ENCODE assay signal across 15 cellular contexts in the genomic region with DNA sequence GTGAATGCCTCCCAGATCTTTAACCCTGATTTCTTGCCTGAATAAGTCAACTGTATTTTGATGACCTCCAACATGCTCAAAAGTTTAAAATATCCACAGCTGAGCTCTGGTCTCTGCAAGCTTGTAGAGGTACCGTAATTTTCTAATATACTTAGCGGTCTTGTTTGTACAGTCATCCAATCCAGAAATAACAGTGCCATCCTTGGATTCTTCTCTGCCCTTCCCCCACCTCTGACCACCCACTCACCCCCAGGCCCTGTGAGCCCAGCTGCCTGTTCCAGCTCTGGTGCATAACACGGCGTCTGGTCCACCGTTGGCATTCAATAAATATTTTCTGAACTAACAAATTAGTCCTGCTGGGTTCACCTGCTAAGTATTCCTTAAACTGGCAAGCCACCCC.
DNase-seq lines count a peak whose midpoint lies in the region; ATAC-seq and TF ChIP-seq lines count a peak whose summit lies in the region.
"Had no signal": no experiment of that assay in that cellular context is flagged by ENCODE, and none has a peak within 500 bp of the region (broad histone marks: within the 10 kb centered on the region; RNA-seq: fewer than 3 reads in every experiment).

No MANE protein-coding gene starts in this region.

- no peak for DNase-seq in SK-N-SH
- no peak for DNase-seq in mesendoderm
- DNase-seq in osteocyte (ENCODE audit: extremely low spot score, unreplicated experiment) = no peak
- DNase-seq in sigmoid colon = no peak
- DNase-seq in type B pancreatic cell (ENCODE audit: extremely low spot score, unreplicated experiment) = no peak
- no peak for DNase-seq in aorta
- DNase-seq: 8988T; Caco-2; CD4-positive, alpha-beta T cell; GM23248 had no signal

- H3K27ac ChIP-seq in SK-N-SH (ENCODE audit: low read depth in 2 of 2, low read length in 1 of 2) (peak overlapping the region in 1 of 2 experiments; percentile 86; a peak in 1 of 4 replicates), mesendoderm (ENCODE audit: low read depth, low read length) (no peak overlapping the region), sigmoid colon (no peak overlapping the region), aorta (ENCODE audit: low read depth in 1 of 2, low read length in 2 of 2) (no peak overlapping the region)
- H3K27ac ChIP-seq: C4-2B, GM23248, HL-60 had no signal

- H3K27me3 Mint-ChIP-seq in osteocyte (ENCODE audit: unreplicated experiment) (no peaks in the 10 kb centered on the region), type B pancreatic cell (peaks cover 5% of the 10 kb centered on the region)
- H3K27me3 Mint-ChIP-seq: B cell; CD4-positive, alpha-beta T cell had no signal

- peaks cover 0 to 39% of the 10 kb centered on the region in 2 experiments; a peak in 1 of 4 replicates for H3K4me1 ChIP-seq in SK-N-SH (ENCODE audit: control insufficient read depth in 1 of 2, insufficient read depth in 2 of 2, low read depth in 1 of 2, low read length in 1 of 2)
- peaks cover 33% of the 10 kb centered on the region for H3K4me1 ChIP-seq in mesendoderm (ENCODE audit: control insufficient read depth, low read depth, low read length)
- no peaks in the 10 kb centered on the region for H3K4me1 ChIP-seq in sigmoid colon
- no peaks in the 10 kb centered on the region for H3K4me1 ChIP-seq in aorta (ENCODE audit: control insufficient read depth in 1 of 2, insufficient read depth in 2 of 2, low read length in 2 of 2)
- H3K4me1 ChIP-seq: Caco-2, HAP-1 had no signal

- H4K5ac ChIP-seq in mesendoderm (ENCODE audit: low read length) = no peak overlapping the region

- no peak overlapping the region for H3K4ac ChIP-seq in mesendoderm (ENCODE audit: low read depth, low read length)

- no peak overlapping the region for H2BK15ac ChIP-seq in mesendoderm (replicated peaks; ENCODE audit: low read depth)

- H3K56ac ChIP-seq in mesendoderm (ENCODE audit: low read length) = peak overlapping the region; percentile 43

- no peak overlapping the region for H3K18ac ChIP-seq in mesendoderm (ENCODE audit: low read length)

- H3K79me2 ChIP-seq in SK-N-SH (ENCODE audit: insufficient read depth) (no peaks in the 10 kb centered on the region), mesendoderm (ENCODE audit: control insufficient read depth, insufficient read depth, low read length) (no peaks in the 10 kb centered on the region)

- no peaks in the 10 kb centered on the region for H3K9me3 ChIP-seq in SK-N-SH
- no peaks in the 10 kb centered on the region for H3K9me3 ChIP-seq in sigmoid colon
- H3K9me3 ChIP-seq in aorta (ENCODE audit: control insufficient read depth, low read length) = no peaks in the 10 kb centered on the region
- H3K9me3 ChIP-seq: Caco-2, HAP-1 had no signal

- H3K36me3 Mint-ChIP-seq in osteocyte (ENCODE audit: unreplicated experiment) = no peaks in the 10 kb centered on the region
- peaks cover 4% of the 10 kb centered on the region for H3K36me3 Mint-ChIP-seq in type B pancreatic cell

- H3K4me3 Mint-ChIP-seq in osteocyte (ENCODE audit: unreplicated experiment) = no peak overlapping the region
- H3K4me3 Mint-ChIP-seq in type B pancreatic cell = no peak overlapping the region
- H3K4me3 Mint-ChIP-seq: B cell; CD4-positive, alpha-beta T cell had no signal

- H3K27me3 ChIP-seq in SK-N-SH (ENCODE audit: insufficient read depth) (no peaks in the 10 kb centered on the region), mesendoderm (ENCODE audit: insufficient read depth, low read length, poor library complexity) (no peaks in the 10 kb centered on the region), sigmoid colon (no peaks in the 10 kb centered on the region), aorta (ENCODE audit: control insufficient read depth in 1 of 2, insufficient read depth in 2 of 2, low read length in 1 of 2) (no peaks in the 10 kb centered on the region)

- TF ChIP-seq CTCF in SK-N-SH (IDR thresholded peaks at IDR 0.05) = no peak
- TF ChIP-seq CTCF in osteocyte (IDR thresholded peaks at IDR 0.05) = no peak
- no peak for TF ChIP-seq CTCF in sigmoid colon (IDR thresholded peaks at IDR 0.05)
- no peak for TF ChIP-seq CTCF in type B pancreatic cell (conservative IDR thresholded peaks at IDR 0.05)

- no peak for TF ChIP-seq POLR2A in sigmoid colon (IDR thresholded peaks at IDR 0.05)

- intact Hi-C loops in sigmoid colon (cut with DNase I) = no loop called here
- intact Hi-C loops in aorta (cut with DNase I) = no loop called here

- peak overlapping the region; percentile 37 for H2AK5ac ChIP-seq in mesendoderm (ENCODE audit: low read length)

- H3K9me3 Mint-ChIP-seq in osteocyte (ENCODE audit: unreplicated experiment) = no peaks in the 10 kb centered on the region
- no peaks in the 10 kb centered on the region for H3K9me3 Mint-ChIP-seq in type B pancreatic cell
- H3K9me3 Mint-ChIP-seq: CD4-positive, alpha-beta T cell had no signal

- no peak overlapping the region for H3K23ac ChIP-seq in mesendoderm (ENCODE audit: low read length)

- H3K4me1 Mint-ChIP-seq in osteocyte (ENCODE audit: unreplicated experiment) (peaks cover 13% of the 10 kb centered on the region), type B pancreatic cell (ENCODE audit: unreplicated experiment) (peaks cover 37% of the 10 kb centered on the region)

- no peak overlapping the region for H3K4me2 ChIP-seq in SK-N-SH
- H3K4me2 ChIP-seq in mesendoderm (ENCODE audit: low read length) = no peak overlapping the region

- peak overlapping the region; percentile 24 for H2BK5ac ChIP-seq in mesendoderm (ENCODE audit: low read length)

- H3K79me1 ChIP-seq in mesendoderm (ENCODE audit: low read length) = no peaks in the 10 kb centered on the region

- no peak overlapping the region for H2BK120ac ChIP-seq in mesendoderm (ENCODE audit: low read depth, low read length)

- POLR2A ChIA-PET in SK-N-SH (lab: Yijun Ruan, JAX) = no interaction called here

- H3K4me3 ChIP-seq in SK-N-SH (ENCODE audit: low read depth in 2 of 2, low read length in 1 of 2) (no peak overlapping the region), mesendoderm (ENCODE audit: low read length) (no peak overlapping the region), sigmoid colon (no peak overlapping the region), aorta (ENCODE audit: low read length in 2 of 2) (no peak overlapping the region)
- H3K4me3 ChIP-seq: GM23248, HAP-1 had no signal

- H4K8ac ChIP-seq in mesendoderm (ENCODE audit: low read depth, low read length) = no peak overlapping the region

- TF ChIP-seq EP300 in SK-N-SH (IDR thresholded peaks at IDR 0.05; ENCODE audit: borderline replicate concordance in 1 of 2, low read depth in 1 of 2, low read length in 1 of 2) = 0 out of 4 replicates have a peak, but pooled peaks of 1 of the 2 experiments have one; percentile 20
- TF ChIP-seq EP300 in sigmoid colon (IDR thresholded peaks at IDR 0.05) = no peak

- H4K20me1 ChIP-seq in SK-N-SH (ENCODE audit: insufficient read depth) = no peaks in the 10 kb centered on the region

- CTCF ChIA-PET in SK-N-SH (lab: Yijun Ruan, JAX) = interaction anchor here (0.5 to 5.6 kb wide), 10 partner anchors 8 to 668 kb away, joined by 3 to 38 read pairs (median 4); no protein-coding TSS in a partner anchor

- H3K9me2 ChIP-seq in SK-N-SH = no peaks in the 10 kb centered on the region

- H3K36me3 ChIP-seq in SK-N-SH (replicated peaks in 1 of 2; ENCODE audit: control insufficient read depth in 1 of 2, insufficient read depth in 2 of 2, low read length in 1 of 2) (no peaks in the 10 kb centered on the region), mesendoderm (ENCODE audit: control insufficient read depth, insufficient read depth, low read length) (no peaks in the 10 kb centered on the region), sigmoid colon (no peaks in the 10 kb centered on the region), aorta (ENCODE audit: control insufficient read depth in 1 of 2, insufficient read depth in 2 of 2, low read length in 1 of 2) (no peaks in the 10 kb centered on the region)
- H3K36me3 ChIP-seq: HAP-1 had no signal

- 52% methylated on average over 5 of the region's 5 CpGs for WGBS in SK-N-SH (ENCODE audit: low lambda C conversion rate)
- WGBS in mesendoderm (ENCODE audit: extremely low coverage, insufficient coverage, low lambda C conversion rate) = no CpG with 5 or more reads among the region's 5 CpGs
- whole genome bisulfite sequencing in sigmoid colon, 2 donors = 85 to 89% methylated on average over 5 of the region's 5 CpGs
- 68 to 70% methylated on average over 5 of the region's 5 CpGs for WGBS in aorta, 2 donors

- H2AFZ ChIP-seq in SK-N-SH (ENCODE audit: low read depth) = no peak overlapping the region
- H2AFZ ChIP-seq: GM23248 had no signal

- H3F3A ChIP-seq in SK-N-SH (replicated peaks; ENCODE audit: insufficient read depth) = no peaks in the 10 kb centered on the region

- TF ChIP-seq RAD21 in SK-N-SH (IDR thresholded peaks at IDR 0.05; ENCODE audit: low read length) = no peak

- H3K27ac Mint-ChIP-seq in osteocyte (ENCODE audit: unreplicated experiment) (peak overlapping the region; percentile 11), type B pancreatic cell (no peak overlapping the region)
- H3K27ac Mint-ChIP-seq: B cell; CD4-positive, alpha-beta T cell had no signal

- ATAC-seq in SK-N-SH treated with all-trans-retinoic acid at 6 μM for 48 hours (no peak), aorta (ENCODE audit: low FRiP score) (no peak)

- H3K9ac ChIP-seq in SK-N-SH = no peak overlapping the region
- no peak overlapping the region for H3K9ac ChIP-seq in mesendoderm (ENCODE audit: low read length)
- H3K9ac ChIP-seq: GM23248 had no signal

TF ChIP-seq in SK-N-SH, 30 proteins besides CTCF, POLR2A, EP300 and RAD21 (continues in another document):
- TF ChIP-seq PBX3 (IDR thresholded peaks at IDR 0.05) = no peak
- TF ChIP-seq RCOR1 (IDR thresholded peaks at IDR 0.05; ENCODE audit: low read length) = peak; percentile 35
- TF ChIP-seq YY1 (IDR thresholded peaks at IDR 0.05; ENCODE audit: low read depth) = no peak

TF ChIP-seq in SK-N-SH treated with all-trans-retinoic acid at 6 μM for 48 hours, 23 proteins besides CTCF, POLR2A, EP300 and RAD21 (continues in another document):
- TF ChIP-seq CREB5 (CRISPR knock-in tag; IDR thresholded peaks at IDR 0.05; ENCODE audit: low read depth) = no peak
- no peak for TF ChIP-seq ZNF70 (CRISPR knock-in tag; IDR thresholded peaks at IDR 0.05)
